28 cellular contexts compared by ENCODE assay signal in genomic region chr7:81929386-81929785, GRCh38.
DNase-seq lines count a peak whose midpoint lies in the region; ATAC-seq and TF ChIP-seq lines count a peak whose summit lies in the region.
"Had no signal": no experiment of that assay in that cellular context is flagged by ENCODE, and none has a peak within 500 bp of the region (broad histone marks: within the 10 kb centered on the region; RNA-seq: fewer than 3 reads in every experiment).

No MANE protein-coding gene starts in this region.

- H3K36me3 ChIP-seq in mammary epithelial cell (ENCODE audit: insufficient read depth, low read length): no peaks in the 10 kb centered on the region
- no peaks in the 10 kb centered on the region for H3K36me3 ChIP-seq in mesendoderm (ENCODE audit: control insufficient read depth, insufficient read depth, low read length)
- H3K36me3 ChIP-seq: BE2C, cardiac muscle cell, heart left ventricle, neutrophil, prostate gland, tibial nerve had no signal

- H2AK5ac ChIP-seq in mesendoderm (ENCODE audit: low read length): no peak overlapping the region

- no peak overlapping the region for H3K18ac ChIP-seq in mesendoderm (ENCODE audit: low read length)

- no peaks in the 10 kb centered on the region for H3K9me3 ChIP-seq in mammary epithelial cell (replicated peaks; ENCODE audit: insufficient read depth, low read length)
- H3K9me3 ChIP-seq: BE2C, heart left ventricle, neutrophil, prostate gland, tibial nerve had no signal

- no peak overlapping the region for H3K56ac ChIP-seq in mesendoderm (ENCODE audit: low read length)

- no peak overlapping the region for H3K4ac ChIP-seq in mesendoderm (ENCODE audit: low read depth, low read length)

- no peak for ATAC-seq in left cardiac atrium
- ATAC-seq: heart left ventricle, left colon had no signal

- H3K36me3 Mint-ChIP-seq in MCF 10A (ENCODE audit: insufficient read depth, unreplicated experiment): no peaks in the 10 kb centered on the region
- H3K36me3 Mint-ChIP-seq: memory B cell had no signal

- no peak overlapping the region for H2AFZ ChIP-seq in mammary epithelial cell (ENCODE audit: low read depth, low read length)

- H3K27me3 Mint-ChIP-seq in MCF 10A (ENCODE audit: insufficient read depth, unreplicated experiment): peaks cover 59% of the 10 kb centered on the region
- H3K27me3 Mint-ChIP-seq: activated CD4-positive, alpha-beta T cell treated with anti-CD3 and anti-CD28 coated beads, Interleukin-2, amount 10 ng/mL, durations not matched to agents 24 days and 14 days; dendritic cell treated with granulocyte-macrophage colony-stimulating factor and Interleukin-4, amounts not matched to agents 40 ng/mL and 50 ng/mL, for 4 days; memory B cell had no signal

- H2BK5ac ChIP-seq in mesendoderm (ENCODE audit: low read length): no peak overlapping the region

- BruUV-seq in mammary epithelial cell (replicated peaks; lab: Mats Ljungman, UMichigan) (no TSS peak), MCF 10A (replicated peaks; lab: Mats Ljungman, UMichigan) (no TSS peak)

- POLR2A ChIA-PET in MCF 10A (lab: Yijun Ruan, JAX): no interaction called here

- TF ChIP-seq CTCF in mammary epithelial cell (conservative IDR thresholded peaks at IDR 0.05 in 1 of 2, IDR thresholded peaks at IDR 0.05 in 1 of 2; ENCODE audit: extremely low read depth in 1 of 2, insufficient read depth in 1 of 2, low read depth in 1 of 2, low read length in 2 of 2) (no peak), MCF 10A (IDR thresholded peaks at IDR 0.05; ENCODE audit: unreplicated experiment) (no peak), fibroblast of the aortic adventitia (IDR thresholded peaks at IDR 0.05; ENCODE audit: insufficient read depth, low read length) (no peak)

- dilution Hi-C loops in mammary epithelial cell (cut with HindIII; ENCODE audit: low sequenced_read_pairs): no loop called here

- no peaks in the 10 kb centered on the region for H3K79me2 ChIP-seq in mammary epithelial cell (ENCODE audit: insufficient read depth, low read length)
- no peaks in the 10 kb centered on the region for H3K79me2 ChIP-seq in mesendoderm (ENCODE audit: control insufficient read depth, insufficient read depth, low read length)

- no peak overlapping the region for H4K8ac ChIP-seq in mesendoderm (ENCODE audit: low read depth, low read length)

- no peak overlapping the region for H2BK120ac ChIP-seq in mesendoderm (ENCODE audit: low read depth, low read length)

- H3K9me3 Mint-ChIP-seq in MCF 10A (ENCODE audit: unreplicated experiment): no peaks in the 10 kb centered on the region
- H3K9me3 Mint-ChIP-seq: activated CD4-positive, alpha-beta T cell treated with anti-CD3 and anti-CD28 coated beads, Interleukin-2, amount 10 ng/mL, durations not matched to agents 24 days and 14 days had no signal

- H3K4me1 ChIP-seq in mammary epithelial cell (ENCODE audit: insufficient read depth, low read length): no peaks in the 10 kb centered on the region
- no peaks in the 10 kb centered on the region for H3K4me1 ChIP-seq in mesendoderm (ENCODE audit: control insufficient read depth, low read depth, low read length)
- H3K4me1 ChIP-seq: prostate gland, tibial nerve had no signal

- no peaks in the 10 kb centered on the region for H3K79me1 ChIP-seq in mesendoderm (ENCODE audit: low read length)

- peak; percentile 8 for DNase-seq in mammary epithelial cell
- no peak for DNase-seq in MCF 10A (ENCODE audit: unreplicated experiment)
- peak; percentile 48 for DNase-seq in OCI-M1 (lab: John Stamatoyannopoulos, UW)
- peak; percentile 27 for DNase-seq in fibroblast of the aortic adventitia (ENCODE audit: low read depth)
- no peak for DNase-seq in G401 (ENCODE audit: low spot score)
- DNase-seq in left cardiac atrium: no peak
- DNase-seq in mesendoderm: no peak
- DNase-seq in activated CD4-positive, alpha-beta T cell treated with anti-CD3 and anti-CD28 coated beads, Interleukin-2, amount 50 U/mL, for 4 hours: no peak
- DNase-seq: activated CD4-positive, alpha-beta T cell treated with anti-CD3 and anti-CD28 coated beads, Interleukin-2, amount 10 ng/mL, durations not matched to agents 24 days and 14 days; activated naive CD4-positive, alpha-beta T cell treated with Interleukin-2 at 50 U/mL for 16 hours; activated T-cell treated with anti-CD3 and anti-CD28 coated beads, Interleukin-2, amount 50 U/mL, for 48 hours; amniotic stem cell; BE2C; COR-L47; DND-41; heart left ventricle; KBM-7; left colon; NCI-H1694; NCI-H2171 treated with DMSO at 0.1 percent for 48 hours; NCI-H524 treated with DMSO at 0.1 percent for 48 hours had no signal

- H3K9ac ChIP-seq in mammary epithelial cell (ENCODE audit: insufficient read depth, low read length) (no peak overlapping the region), mesendoderm (ENCODE audit: low read length) (no peak overlapping the region)

- H3K4me3 Mint-ChIP-seq in MCF 10A (ENCODE audit: unreplicated experiment): no peak overlapping the region
- H3K4me3 Mint-ChIP-seq: activated CD4-positive, alpha-beta T cell treated with anti-CD3 and anti-CD28 coated beads, Interleukin-2, amount 10 ng/mL, durations not matched to agents 24 days and 14 days; dendritic cell treated with granulocyte-macrophage colony-stimulating factor and Interleukin-4, amounts not matched to agents 40 ng/mL and 50 ng/mL, for 4 days; memory B cell had no signal

- CTCF ChIA-PET in mammary epithelial cell (lab: Charles Lee; ENCODE audit: low non-redundant PET): no interaction called here
- CTCF ChIA-PET in MCF 10A (lab: Yijun Ruan, JAX): no interaction called here

- no peak overlapping the region for H4K5ac ChIP-seq in mesendoderm (ENCODE audit: low read length)

- no peaks in the 10 kb centered on the region for H3K4me1 Mint-ChIP-seq in MCF 10A (ENCODE audit: insufficient read depth, unreplicated experiment)
- H3K4me1 Mint-ChIP-seq: activated CD4-positive, alpha-beta T cell treated with anti-CD3 and anti-CD28 coated beads, Interleukin-2, amount 10 ng/mL, durations not matched to agents 24 days and 14 days; memory B cell had no signal

- H4K20me1 ChIP-seq in mammary epithelial cell (ENCODE audit: insufficient read depth, low read length): no peaks in the 10 kb centered on the region

- H3K27ac Mint-ChIP-seq in MCF 10A (ENCODE audit: low read depth, unreplicated experiment): no peak overlapping the region
- H3K27ac Mint-ChIP-seq: activated CD4-positive, alpha-beta T cell treated with anti-CD3 and anti-CD28 coated beads, Interleukin-2, amount 10 ng/mL, durations not matched to agents 24 days and 14 days; dendritic cell treated with granulocyte-macrophage colony-stimulating factor and Interleukin-4, amounts not matched to agents 40 ng/mL and 50 ng/mL, for 4 days; memory B cell had no signal

- no peak overlapping the region for H3K4me3 ChIP-seq in mammary epithelial cell (replicated peaks in 1 of 3; ENCODE audit: insufficient read depth in 1 of 3, low read depth in 2 of 3, low read length in 3 of 3)
- no peak overlapping the region for H3K4me3 ChIP-seq in fibroblast of the aortic adventitia (ENCODE audit: low read depth, low read length)
- H3K4me3 ChIP-seq in mesendoderm (ENCODE audit: low read length): no peak overlapping the region
- H3K4me3 ChIP-seq: cardiac muscle cell, heart left ventricle, prostate gland, tibial nerve had no signal

- in situ Hi-C loops in mammary epithelial cell (cut with MboI; ENCODE audit: low sequenced_read_pairs in 2 of 2) (no loop called here), G401 (cut with HindIII; ENCODE audit: low sequenced_read_pairs) (no loop called here)

- H3K23ac ChIP-seq in mesendoderm (ENCODE audit: low read length): no peak overlapping the region

- intact Hi-C loops in mammary epithelial cell (cut with micrococcal nuclease) (no loop called here), MCF 10A (cut with micrococcal nuclease) (no loop called here), left cardiac atrium (cut with DNase I) (no loop called here)

- no peak overlapping the region for H2BK15ac ChIP-seq in mesendoderm (replicated peaks; ENCODE audit: low read depth)

- H3K27ac ChIP-seq in mammary epithelial cell (ENCODE audit: insufficient read depth, low read depth, low read length): no peak overlapping the region
- H3K27ac ChIP-seq in mesendoderm (ENCODE audit: low read depth, low read length): no peak overlapping the region
- H3K27ac ChIP-seq: cardiac muscle cell, heart left ventricle, neutrophil, prostate gland, tibial nerve, VCaP had no signal

- H3K27me3 ChIP-seq in mammary epithelial cell (ENCODE audit: insufficient read depth, low read length) (peaks cover 5% of the 10 kb centered on the region), mesendoderm (ENCODE audit: insufficient read depth, low read length, poor library complexity) (no peaks in the 10 kb centered on the region)
- H3K27me3 ChIP-seq: BE2C, cardiac muscle cell, heart left ventricle, neutrophil, tibial nerve had no signal

- no peak overlapping the region for H3K4me2 ChIP-seq in mammary epithelial cell (ENCODE audit: insufficient read depth, low read depth, low read length)
- no peak overlapping the region for H3K4me2 ChIP-seq in mesendoderm (ENCODE audit: low read length)

Comparison
In these comparisons a context has a peak if more than half of its experiments do, and no peak if none do; other contexts are left out.
1. DNase-seq: peak in mammary epithelial cell (single experiment), OCI-M1 (single experiment) and fibroblast of the aortic adventitia (single experiment); none in MCF 10A (single experiment), G401 (single experiment), left cardiac atrium (single experiment), mesendoderm (single experiment) and activated CD4-positive, alpha-beta T cell treated with anti-CD3 and anti-CD28 coated beads, Interleukin-2, amount 50 U/mL, for 4 hours (0 of 2).